ENCODE assay signal across 10 cellular contexts in genomic region chr20:5642155-5642981, GRCh38. TPM values are rescaled to one million over a fixed set of nuclear protein-coding genes. Genes with fewer than 3 reads are reported as not detected.
DNase-seq lines count a peak whose midpoint lies in the region; ATAC-seq and TF ChIP-seq lines count a peak whose summit lies in the region.
"Had no signal": no experiment of that assay in that cellular context is flagged by ENCODE, and none has a peak within 500 bp of the region (broad histone marks: within the 10 kb centered on the region; RNA-seq: fewer than 3 reads in every experiment).

No MANE protein-coding gene starts in this region.

- H3K4me1 ChIP-seq in adipocyte (ENCODE audit: control insufficient read depth, insufficient read depth, low read length) (peaks cover 18% of the 10 kb centered on the region), upper lobe of right lung (peaks cover 45% of the 10 kb centered on the region), HAP-1 (no peaks in the 10 kb centered on the region)

- H3K4me1 Mint-ChIP-seq in activated naive CD4-positive, alpha-beta T cell treated with anti-CD3 and anti-CD28 coated beads, Interleukin-2, amount 50 U/mL, for 24 hours = peaks cover 41% of the 10 kb centered on the region

- H3K27me3 ChIP-seq in adipocyte (replicated peaks; ENCODE audit: control insufficient read depth, insufficient read depth, low read length) (no peaks in the 10 kb centered on the region), upper lobe of right lung (no peaks in the 10 kb centered on the region), HAP-1 (ENCODE audit: low read depth) (no peaks in the 10 kb centered on the region)

- peaks cover 5% of the 10 kb centered on the region for H3K36me3 Mint-ChIP-seq in activated naive CD4-positive, alpha-beta T cell treated with anti-CD3 and anti-CD28 coated beads, Interleukin-2, amount 50 U/mL, for 24 hours

- in situ Hi-C loops in HAP-1 (cut with MboI; ENCODE audit: low sequenced_read_pairs) = no loop called here

- H3K4me3 ChIP-seq in adipocyte (ENCODE audit: low read length) = no peak overlapping the region
- no peak overlapping the region for H3K4me3 ChIP-seq in upper lobe of right lung
- H3K4me3 ChIP-seq in HAP-1 = no peak overlapping the region

- no peak overlapping the region for H3K9ac ChIP-seq in adipocyte (ENCODE audit: low read length)

- ATAC-seq in left lobe of liver (peak; percentile 25), upper lobe of right lung (peak; percentile 88), GM18519 (IDR thresholded peaks at IDR 0.05; ENCODE audit: low FRiP score, unreplicated experiment) (no peak), HG02852 (IDR thresholded peaks at IDR 0.05; ENCODE audit: unreplicated experiment) (no peak)

- H3K27me3 Mint-ChIP-seq in activated naive CD4-positive, alpha-beta T cell treated with anti-CD3 and anti-CD28 coated beads, Interleukin-2, amount 50 U/mL, for 24 hours = no peaks in the 10 kb centered on the region

- intact Hi-C loops in upper lobe of right lung (cut with DNase I) = no loop called here

- DNase-seq in activated naive CD4-positive, alpha-beta T cell treated with anti-CD3 and anti-CD28 coated beads, Interleukin-2, amount 50 U/mL, for 16 hours = no peak
- peak; percentile 66 for DNase-seq in adipocyte (ENCODE audit: low read depth)
- DNase-seq in left lobe of liver (ENCODE audit: low spot score) = no peak
- DNase-seq in upper lobe of right lung = no peak
- DNase-seq in HAP-1 (ENCODE audit: low spot score in 2 of 2) = no peak
- DNase-seq: amniotic stem cell; NK-92 treated with Interleukin-12 subunit alpha and Interleukin-12 subunit beta, amount 100 ng/mL, for 24 hours had no signal

- TF ChIP-seq CTCF in upper lobe of right lung (IDR thresholded peaks at IDR 0.05) = no peak

- H3K9me3 ChIP-seq in adipocyte (ENCODE audit: control insufficient read depth, low read length) (peaks cover 12% of the 10 kb centered on the region), upper lobe of right lung (peaks cover 8% of the 10 kb centered on the region), HAP-1 (0 out of 2 replicates have a peak, but pooled peaks cover 3% of the 10 kb centered on the region)

- peak overlapping the region; percentile 55 for H3K27ac Mint-ChIP-seq in activated naive CD4-positive, alpha-beta T cell treated with anti-CD3 and anti-CD28 coated beads, Interleukin-2, amount 50 U/mL, for 24 hours

- no peaks in the 10 kb centered on the region for H3K9me3 Mint-ChIP-seq in activated naive CD4-positive, alpha-beta T cell treated with anti-CD3 and anti-CD28 coated beads, Interleukin-2, amount 50 U/mL, for 24 hours

- H3K36me3 ChIP-seq in adipocyte (ENCODE audit: control insufficient read depth, insufficient read depth, low read length, severe bottlenecking) (no peaks in the 10 kb centered on the region), upper lobe of right lung (no peaks in the 10 kb centered on the region), HAP-1 (replicated peaks) (no peaks in the 10 kb centered on the region)

- H3K27ac ChIP-seq in upper lobe of right lung = peak overlapping the region; percentile 72

- no peak overlapping the region for H3K4me3 Mint-ChIP-seq in activated naive CD4-positive, alpha-beta T cell treated with anti-CD3 and anti-CD28 coated beads, Interleukin-2, amount 50 U/mL, for 24 hours

RNA-seq across cellular contexts. Expression of gene GPCPD1, which starts 31.6 kb away (rescaled TPM):
- total RNA-seq in left lobe of liver (3.7 TPM), upper lobe of right lung (104 TPM)

Comparison
In these comparisons a context has a peak if more than half of its experiments do, and no peak if none do; other contexts are left out.
1. ATAC-seq: peak in left lobe of liver (single experiment) and upper lobe of right lung (single experiment); none in GM18519 (single experiment) and HG02852 (single experiment).
2. RNA of gene GPCPD1, which starts 31.6 kb away (total RNA-seq): 104 TPM in upper lobe of right lung (single experiment); 3.7 TPM in left lobe of liver (single experiment); every median in the first group is over 10 times any median in the second.